ENCODE assay signal across 1 cellular context in the genomic region with DNA sequence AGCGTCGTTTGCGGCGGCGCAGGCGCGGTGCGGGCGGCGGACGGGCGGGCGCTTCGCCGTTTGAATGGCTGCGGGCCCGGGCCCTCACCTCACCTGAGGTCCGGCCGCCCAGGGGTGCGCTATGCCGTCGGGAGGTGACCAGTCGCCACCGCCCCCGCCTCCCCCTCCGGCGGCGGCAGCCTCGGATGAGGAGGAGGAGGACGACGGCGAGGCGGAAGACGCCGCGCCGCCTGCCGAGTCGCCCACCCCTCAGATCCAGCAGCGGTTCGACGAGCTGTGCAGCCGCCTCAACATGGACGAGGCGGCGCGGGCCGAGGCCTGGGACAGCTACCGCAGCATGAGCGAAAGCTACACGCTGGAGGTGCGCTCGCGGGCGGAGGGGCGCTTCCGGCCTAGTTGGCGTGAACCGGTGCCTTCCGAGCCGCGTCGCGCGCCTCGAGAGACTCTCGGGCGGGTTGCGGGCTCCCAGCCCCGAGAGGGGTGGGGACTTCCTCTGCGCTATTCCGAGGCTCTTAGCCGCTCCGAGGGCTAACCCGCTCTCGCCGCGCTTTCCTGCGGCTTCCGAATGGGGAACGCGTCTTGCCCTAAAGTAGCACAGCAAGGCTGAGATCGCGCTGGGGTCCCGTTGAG.
TF ChIP-seq lines count a peak whose summit lies in the region.

A gene with protein sequence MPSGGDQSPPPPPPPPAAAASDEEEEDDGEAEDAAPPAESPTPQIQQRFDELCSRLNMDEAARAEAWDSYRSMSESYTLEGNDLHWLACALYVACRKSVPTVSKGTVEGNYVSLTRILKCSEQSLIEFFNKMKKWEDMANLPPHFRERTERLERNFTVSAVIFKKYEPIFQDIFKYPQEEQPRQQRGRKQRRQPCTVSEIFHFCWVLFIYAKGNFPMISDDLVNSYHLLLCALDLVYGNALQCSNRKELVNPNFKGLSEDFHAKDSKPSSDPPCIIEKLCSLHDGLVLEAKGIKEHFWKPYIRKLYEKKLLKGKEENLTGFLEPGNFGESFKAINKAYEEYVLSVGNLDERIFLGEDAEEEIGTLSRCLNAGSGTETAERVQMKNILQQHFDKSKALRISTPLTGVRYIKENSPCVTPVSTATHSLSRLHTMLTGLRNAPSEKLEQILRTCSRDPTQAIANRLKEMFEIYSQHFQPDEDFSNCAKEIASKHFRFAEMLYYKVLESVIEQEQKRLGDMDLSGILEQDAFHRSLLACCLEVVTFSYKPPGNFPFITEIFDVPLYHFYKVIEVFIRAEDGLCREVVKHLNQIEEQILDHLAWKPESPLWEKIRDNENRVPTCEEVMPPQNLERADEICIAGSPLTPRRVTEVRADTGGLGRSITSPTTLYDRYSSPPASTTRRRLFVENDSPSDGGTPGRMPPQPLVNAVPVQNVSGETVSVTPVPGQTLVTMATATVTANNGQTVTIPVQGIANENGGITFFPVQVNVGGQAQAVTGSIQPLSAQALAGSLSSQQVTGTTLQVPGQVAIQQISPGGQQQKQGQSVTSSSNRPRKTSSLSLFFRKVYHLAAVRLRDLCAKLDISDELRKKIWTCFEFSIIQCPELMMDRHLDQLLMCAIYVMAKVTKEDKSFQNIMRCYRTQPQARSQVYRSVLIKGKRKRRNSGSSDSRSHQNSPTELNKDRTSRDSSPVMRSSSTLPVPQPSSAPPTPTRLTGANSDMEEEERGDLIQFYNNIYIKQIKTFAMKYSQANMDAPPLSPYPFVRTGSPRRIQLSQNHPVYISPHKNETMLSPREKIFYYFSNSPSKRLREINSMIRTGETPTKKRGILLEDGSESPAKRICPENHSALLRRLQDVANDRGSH (plus strand): TSS at position 36 of the 630 bp plus-strand sequence. CDS start 86 bp downstream, at position 122.

TF ChIP-seq in IMR-90, 13 proteins besides CTCF, POLR2A, EP300 and RAD21:
- TF ChIP-seq SMC3 (IDR thresholded peaks at IDR 0.05; ENCODE audit: low read depth, low read length) (no peak), FOS (IDR thresholded peaks at IDR 0.05; ENCODE audit: low read depth, low read length) (no peak), CHD1 (IDR thresholded peaks at IDR 0.05; ENCODE audit: low read depth, low read length) (0 out of 2 replicates have a peak, but pooled peaks have one; percentile 70), NFE2L2 (IDR thresholded peaks at IDR 0.05; ENCODE audit: low read depth, low read length) (no peak), MAZ (IDR thresholded peaks at IDR 0.05; ENCODE audit: borderline replicate concordance, low read depth, low read length) (peak; percentile 24; the same call in 1 of the 2 replicates), MXI1 (IDR thresholded peaks at IDR 0.05; ENCODE audit: borderline replicate concordance, low read depth, low read length) (no peak; the same call in 1 of the 2 replicates)
- TF ChIP-seq, protein P1, sequence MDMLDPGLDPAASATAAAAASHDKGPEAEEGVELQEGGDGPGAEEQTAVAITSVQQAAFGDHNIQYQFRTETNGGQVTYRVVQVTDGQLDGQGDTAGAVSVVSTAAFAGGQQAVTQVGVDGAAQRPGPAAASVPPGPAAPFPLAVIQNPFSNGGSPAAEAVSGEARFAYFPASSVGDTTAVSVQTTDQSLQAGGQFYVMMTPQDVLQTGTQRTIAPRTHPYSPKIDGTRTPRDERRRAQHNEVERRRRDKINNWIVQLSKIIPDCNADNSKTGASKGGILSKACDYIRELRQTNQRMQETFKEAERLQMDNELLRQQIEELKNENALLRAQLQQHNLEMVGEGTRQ (IDR thresholded peaks at IDR 0.05; ENCODE audit: low read depth, low read length), result no peak
TF ChIP-seq in IMR-90: peak in this region for 2.
